ENCODE assay signal across 8 cellular contexts in the genomic region with DNA sequence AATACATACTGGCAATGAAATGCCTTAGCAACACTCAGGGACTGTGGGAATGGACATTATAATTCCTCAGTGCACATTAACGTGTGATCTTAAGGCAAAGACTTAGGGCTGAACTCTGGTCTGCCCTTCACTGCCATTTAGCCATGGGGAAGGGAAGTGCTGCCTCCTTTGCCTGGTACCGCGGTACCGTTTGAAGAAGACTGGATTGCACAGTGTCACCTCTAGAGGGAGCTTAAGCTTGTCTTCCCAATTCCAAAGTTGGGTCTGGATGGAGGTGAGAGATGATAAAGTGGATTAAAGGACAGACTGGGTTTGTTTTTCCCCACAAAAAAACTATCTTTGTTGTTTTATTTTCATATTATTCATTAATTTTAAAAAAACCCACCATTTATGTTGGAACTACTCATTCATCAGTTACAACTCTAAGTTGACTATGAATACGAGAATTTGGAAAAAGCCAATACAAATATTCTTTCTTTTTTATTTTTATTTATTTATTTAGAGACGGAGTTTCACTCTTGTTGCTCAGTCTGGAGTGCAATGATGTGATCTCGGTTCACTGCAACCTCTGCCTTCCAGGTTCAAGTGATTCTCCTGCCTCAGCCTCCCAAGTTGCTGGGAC.
DNase-seq lines count a peak whose midpoint lies in the region; ATAC-seq and TF ChIP-seq lines count a peak whose summit lies in the region.

No MANE protein-coding gene starts in this region.

- TF ChIP-seq POLR2A in heart left ventricle (IDR thresholded peaks at IDR 0.05) (no peak), esophagus squamous epithelium (IDR thresholded peaks at IDR 0.05) (no peak)

- intact Hi-C loops in heart left ventricle (cut with DNase I), result no loop called here
- intact Hi-C loops in left ventricle myocardium superior (cut with micrococcal nuclease), result no loop called here
- intact Hi-C loops in esophagus squamous epithelium (cut with DNase I), result no loop called here

- no peak overlapping the region for H4K12ac ChIP-seq in trophoblast cell (ENCODE audit: low read depth, low read length)

- H2BK120ac ChIP-seq in trophoblast cell (ENCODE audit: insufficient read depth, low read length, poor library complexity), result no peak overlapping the region

- H3K36me3 ChIP-seq in heart left ventricle (no peaks in the 10 kb centered on the region), esophagus squamous epithelium (no peaks in the 10 kb centered on the region), trophoblast cell (ENCODE audit: control insufficient read depth in 1 of 2, insufficient read depth in 2 of 2, low read length in 2 of 2) (no peaks in the 10 kb centered on the region)

- WGBS in heart left ventricle, 4 donors, result 22 to 35% (median 29%) methylated on average over 7 of the region's 7 CpGs
- 25 to 26% methylated on average over 7 of the region's 7 CpGs for WGBS in esophagus squamous epithelium, 2 donors
- WGBS in trophoblast cell (ENCODE audit: extremely low coverage, insufficient coverage, insufficient read length), result no CpG with 5 or more reads among the region's 7 CpGs

- ATAC-seq in heart left ventricle (peak in 1 of 4 donors; percentile 46), left ventricle myocardium superior (no peak), GM21529 (IDR thresholded peaks at IDR 0.05; ENCODE audit: unreplicated experiment) (no peak)

- H2BK5ac ChIP-seq in trophoblast cell (ENCODE audit: low read depth, low read length, poor library complexity), result no peak overlapping the region

- TF ChIP-seq CTCF in heart left ventricle (IDR thresholded peaks at IDR 0.05) (peak; percentile 22 to 62 (median 48)), esophagus squamous epithelium (IDR thresholded peaks at IDR 0.05) (peak in 5 of 6 experiments; percentile 15 to 59 (median 42))

- no peak overlapping the region for H3K27ac ChIP-seq in heart left ventricle
- no peak overlapping the region for H3K27ac ChIP-seq in esophagus squamous epithelium
- no peak overlapping the region for H3K27ac ChIP-seq in trophoblast cell (ENCODE audit: low read depth, low read length)

- H3K4me1 ChIP-seq in heart left ventricle, result no peaks in the 10 kb centered on the region
- H3K4me1 ChIP-seq in esophagus squamous epithelium, result no peaks in the 10 kb centered on the region
- no peaks in the 10 kb centered on the region for H3K4me1 ChIP-seq in trophoblast cell (ENCODE audit: control insufficient read depth in 1 of 2, insufficient read depth in 2 of 2, low read length in 2 of 2)

- H2AK5ac ChIP-seq in trophoblast cell (ENCODE audit: low read length), result no peak overlapping the region

- H3K27me3 ChIP-seq in heart left ventricle (peaks cover 0 to 6% (median 0%) of the 10 kb centered on the region in 9 donors), esophagus squamous epithelium (peaks cover 0 to 16% (median 0%) of the 10 kb centered on the region in 4 donors), trophoblast cell (ENCODE audit: insufficient read depth, low read length) (no peaks in the 10 kb centered on the region)

- no peaks in the 10 kb centered on the region for H3K79me2 ChIP-seq in trophoblast cell (ENCODE audit: control insufficient read depth, insufficient read depth, low read length, poor library complexity)

- H3K9me3 ChIP-seq in heart left ventricle, result no peaks in the 10 kb centered on the region
- H3K9me3 ChIP-seq in esophagus squamous epithelium, result no peaks in the 10 kb centered on the region
- H3K9me3 ChIP-seq in trophoblast cell (ENCODE audit: insufficient read depth, low read depth, low read length), result no peaks in the 10 kb centered on the region

- no peak overlapping the region for H3K18ac ChIP-seq in trophoblast cell (ENCODE audit: low read length)

- DNase-seq in heart left ventricle (no peak), left ventricle myocardium superior (no peak), NCI-H82 (lab: John Stamatoyannopoulos, UW) (peak; percentile 86), esophagus squamous epithelium (lab: John Stamatoyannopoulos, UW) (no peak), trophoblast cell (peak; percentile 38 to 79)
- no peak for DNase-seq in activated effector memory CD4-positive, alpha-beta T cell treated with anti-CD3 and anti-CD28 coated beads, Interleukin-2, amount 50 U/mL, for 16 hours
- no peak for DNase-seq in stimulated activated CD4-positive, alpha-beta T cell treated with anti-CD3 and anti-CD28 coated beads, Interleukin-12 subunit alpha, Interleukin-12 subunit beta, amount 100 ng/mL, for 4 hours

- H4K91ac ChIP-seq in trophoblast cell (ENCODE audit: low read depth, low read length), result no peak overlapping the region

- H2AFZ ChIP-seq in trophoblast cell (ENCODE audit: insufficient read depth, low read length, poor library complexity), result no peak overlapping the region

- H3K23ac ChIP-seq in trophoblast cell (ENCODE audit: low read length), result no peak overlapping the region

- H3K4ac ChIP-seq in trophoblast cell (ENCODE audit: low read depth, low read length), result no peak overlapping the region

- H2BK12ac ChIP-seq in trophoblast cell (ENCODE audit: low read length), result no peak overlapping the region

- no peak overlapping the region for H3K14ac ChIP-seq in trophoblast cell (ENCODE audit: low read length)

- H3K79me1 ChIP-seq in trophoblast cell (ENCODE audit: low read length), result no peaks in the 10 kb centered on the region

- H4K8ac ChIP-seq in trophoblast cell (ENCODE audit: low read depth, low read length), result no peak overlapping the region

- no peak overlapping the region for H3K9ac ChIP-seq in trophoblast cell (ENCODE audit: low read length)

- no peak overlapping the region for H3K4me2 ChIP-seq in trophoblast cell (ENCODE audit: low read length)

- H3K4me3 ChIP-seq in heart left ventricle (no peak overlapping the region), esophagus squamous epithelium (no peak overlapping the region), trophoblast cell (ENCODE audit: low read depth, low read length) (no peak overlapping the region)

Comparison
In these comparisons a context has a peak if more than half of its experiments do, and no peak if none do; other contexts are left out.
1. DNase-seq: peak in NCI-H82 (single experiment) and trophoblast cell (2 of 2); none in heart left ventricle (0 of 5), left ventricle myocardium superior (single experiment), esophagus squamous epithelium (single experiment), activated effector memory CD4-positive, alpha-beta T cell treated with anti-CD3 and anti-CD28 coated beads, Interleukin-2, amount 50 U/mL, for 16 hours (single experiment) and stimulated activated CD4-positive, alpha-beta T cell treated with anti-CD3 and anti-CD28 coated beads, Interleukin-12 subunit alpha, Interleukin-12 subunit beta, amount 100 ng/mL, for 4 hours (single experiment).